In genomic region chr19:47035495-47036232, GRCh38 we compare ENCODE assay signal across 8 cellular contexts. TPM values are rescaled to one million over a fixed set of nuclear protein-coding genes. Genes with fewer than 3 reads are reported as not detected.
DNase-seq lines count a peak whose midpoint lies in the region; ATAC-seq and TF ChIP-seq lines count a peak whose summit lies in the region.

No MANE protein-coding gene starts in this region.

- CTCF ChIA-PET in Caco-2 (lab: Charles Lee) = interaction anchor here (0.6 to 2.0 kb wide), 17 partner anchors 12 to 221 kb away, joined by 3 to 11 read pairs (median 3); partner anchors contain the start of genes SAE1, TMEM160 and ZC3H4

- peak; percentile 80 for ATAC-seq in GM21390 (IDR thresholded peaks at IDR 0.05; ENCODE audit: unreplicated experiment)

- no peaks in the 10 kb centered on the region for H3K9me3 Mint-ChIP-seq in Caco-2 (ENCODE audit: unreplicated experiment)

- H3K4me3 ChIP-seq in Caco-2 (ENCODE audit: low read depth, low read length) = peak overlapping the region; percentile 44
- peak overlapping the region; percentile 42 to 51 for H3K4me3 ChIP-seq in esophagus (ENCODE audit: low read depth in 1 of 2, low read length in 2 of 2)
- H3K4me3 ChIP-seq in muscle layer of colon (ENCODE audit: low read depth in 1 of 2, low read length in 2 of 2) = peak overlapping the region; percentile 50 to 74

- H3K9ac ChIP-seq in muscle layer of colon (ENCODE audit: low read length) = peak overlapping the region; percentile 72

- POLR2A ChIA-PET in Caco-2 (lab: Charles Lee) = interaction anchor here (1.0 to 1.3 kb wide), 2 partner anchors 12 to 22 kb away, joined by 4 to 8 read pairs; no protein-coding TSS in a partner anchor

- no peak for TF ChIP-seq EP300 in Ishikawa (IDR thresholded peaks at IDR 0.05; ENCODE audit: borderline replicate concordance)

- H3K36me3 ChIP-seq in Caco-2 (ENCODE audit: control insufficient read depth, insufficient read depth, low read length) = no peaks in the 10 kb centered on the region
- no peaks in the 10 kb centered on the region for H3K36me3 ChIP-seq in esophagus (ENCODE audit: control insufficient read depth in 2 of 2, insufficient read depth in 2 of 2, low read length in 1 of 2)
- no peaks in the 10 kb centered on the region for H3K36me3 ChIP-seq in muscle layer of colon (ENCODE audit: insufficient read depth, low read length)

- peaks cover 18% of the 10 kb centered on the region for H3K4me1 Mint-ChIP-seq in Caco-2 (ENCODE audit: low read depth, unreplicated experiment)

- 0 to 1% methylated on average over 34 of the region's 34 CpGs for WGBS in esophagus, 2 donors

- H3K9me3 ChIP-seq in Caco-2 (no peaks in the 10 kb centered on the region), esophagus (ENCODE audit: control insufficient read depth in 2 of 2, insufficient read depth in 1 of 2, low read depth in 1 of 2, low read length in 1 of 2) (no peaks in the 10 kb centered on the region), muscle layer of colon (ENCODE audit: low read length) (no peaks in the 10 kb centered on the region)

- H3K4me3 Mint-ChIP-seq in Caco-2 (ENCODE audit: unreplicated experiment) = peak overlapping the region; percentile 79

- H3K27ac ChIP-seq in esophagus (ENCODE audit: low read depth in 2 of 2, low read length in 1 of 2) = peak overlapping the region; percentile 91 to 94
- peak overlapping the region; percentile 35 for H3K27ac ChIP-seq in muscle layer of colon (ENCODE audit: low read depth, low read length)

- DNase-seq in Caco-2 = peak; percentile 89 to 98
- DNase-seq in OCI-M2 (lab: John Stamatoyannopoulos, UW; ENCODE audit: unreplicated experiment) = peak; percentile 94
- peak; percentile 100 for DNase-seq in activated T-cell treated with anti-CD3 and anti-CD28 coated beads, Interleukin-2, amount 50 U/mL, for 1 hour
- peak; percentile 97 for DNase-seq in stimulated activated CD8-positive, alpha-beta memory T cell treated with anti-CD3 and anti-CD28 coated beads, Interleukin-7, amount 100 ng/mL, for 1 hour (ENCODE audit: low read depth in 2 of 2)

- peak; percentile 94 to 98 for TF ChIP-seq CTCF in Caco-2 (IDR thresholded peaks at IDR 0.05; ENCODE audit: insufficient read depth in 1 of 2, low read depth in 1 of 2, low read length in 1 of 2, severe bottlenecking in 1 of 2, unreplicated experiment in 1 of 2)

- BruUV-seq in Caco-2 (replicated peaks; lab: Mats Ljungman, UMichigan) = no TSS peak

- H3K36me3 Mint-ChIP-seq in Caco-2 (ENCODE audit: insufficient read depth, unreplicated experiment) = peaks cover 47% of the 10 kb centered on the region

- H3K27me3 ChIP-seq in Caco-2 (replicated peaks; ENCODE audit: control insufficient read depth, insufficient read depth, low read length) = no peaks in the 10 kb centered on the region
- H3K27me3 ChIP-seq in esophagus (ENCODE audit: control insufficient read depth in 1 of 2, insufficient read depth in 2 of 2, low read length in 2 of 2) = no peaks in the 10 kb centered on the region
- H3K27me3 ChIP-seq in muscle layer of colon (ENCODE audit: control insufficient read depth in 1 of 2, insufficient read depth in 2 of 2, low read length in 2 of 2) = peaks cover 5 to 15% of the 10 kb centered on the region in 2 donors

- peaks cover 5% of the 10 kb centered on the region; the same call in 1 of the 2 replicates for H3K4me1 ChIP-seq in Caco-2
- H3K4me1 ChIP-seq in esophagus (ENCODE audit: control insufficient read depth in 2 of 2, insufficient read depth in 2 of 2, low read length in 1 of 2) = no peaks in the 10 kb centered on the region
- no peaks in the 10 kb centered on the region for H3K4me1 ChIP-seq in muscle layer of colon (ENCODE audit: insufficient read depth, low read length)

- H3K27ac Mint-ChIP-seq in Caco-2 (ENCODE audit: unreplicated experiment) = peak overlapping the region; percentile 50

- peaks cover 3% of the 10 kb centered on the region for H3K27me3 Mint-ChIP-seq in Caco-2 (ENCODE audit: insufficient read depth, unreplicated experiment)

- TF ChIP-seq RAD21 in Ishikawa (IDR thresholded peaks at IDR 0.05; ENCODE audit: low read depth) = peak; percentile 70

- intact Hi-C loops in Caco-2 (cut with micrococcal nuclease; ENCODE audit: unreplicated experiment) = loop anchor here (1.0 to 5.0 kb wide), 5 partner anchors 13 to 179 kb away; partner anchors contain the start of gene TMEM160

TF ChIP-seq in Ishikawa, 13 proteins besides CTCF, POLR2A, EP300 and RAD21:
- TF ChIP-seq FOXM1 (IDR thresholded peaks at IDR 0.05; ENCODE audit: borderline replicate concordance, low read depth) = no peak
- TF ChIP-seq YY1 (IDR thresholded peaks at IDR 0.05; ENCODE audit: low read depth) = no peak
- TF ChIP-seq ZBTB7A (IDR thresholded peaks at IDR 0.05; ENCODE audit: low read depth) = peak; percentile 76
- TF ChIP-seq, protein P1, sequence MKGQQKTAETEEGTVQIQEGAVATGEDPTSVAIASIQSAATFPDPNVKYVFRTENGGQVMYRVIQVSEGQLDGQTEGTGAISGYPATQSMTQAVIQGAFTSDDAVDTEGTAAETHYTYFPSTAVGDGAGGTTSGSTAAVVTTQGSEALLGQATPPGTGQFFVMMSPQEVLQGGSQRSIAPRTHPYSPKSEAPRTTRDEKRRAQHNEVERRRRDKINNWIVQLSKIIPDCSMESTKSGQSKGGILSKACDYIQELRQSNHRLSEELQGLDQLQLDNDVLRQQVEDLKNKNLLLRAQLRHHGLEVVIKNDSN (IDR thresholded peaks at IDR 0.05) = no peak
- 0 out of 2 replicates have a peak, but pooled peaks have one; percentile 9 for TF ChIP-seq TEAD4 (IDR thresholded peaks at IDR 0.05)
- no peak for TF ChIP-seq TCF12 (IDR thresholded peaks at IDR 0.05; ENCODE audit: low read depth)
- peak; percentile 76 for TF ChIP-seq MAX (IDR thresholded peaks at IDR 0.05)
- peak; percentile 92 for TF ChIP-seq EGR1 (IDR thresholded peaks at IDR 0.05)

RNA-seq across cellular contexts. Expression of gene TMEM160, which starts 12.8 kb away (rescaled TPM):
- total RNA-seq in Caco-2 (2022) = 86.5 and 91.7 TPM in 2 replicates
- polyA plus RNA-seq in esophagus = 10 to 100 TPM in 1 of 2 donors, 1 to 10 TPM in 1; 6.1 to 58.0 TPM

RNA-seq across cellular contexts. Expression of gene NPAS1, which starts 16.0 kb away (rescaled TPM):
- 1.8 and 2.8 TPM in 2 replicates for total RNA-seq in Caco-2 (2022)
- 1 to 10 TPM in 1 of 2 donors, under 1 TPM in 1; 0.56 to 1.2 TPM for polyA plus RNA-seq in esophagus

Comparison
In these comparisons a context has a peak if more than half of its experiments do, and no peak if none do; other contexts are left out.
1. Peak in every context shown above with its lines: DNase-seq, ATAC-seq, H3K4me3 ChIP-seq and H3K27ac ChIP-seq.